Comparison of ENCODE assay signal across 8 cellular contexts in genomic region chr3:111071257-111072015, GRCh38. TPM values are rescaled to one million over a fixed set of nuclear protein-coding genes. Genes with fewer than 3 reads are reported as not detected.
A peak's percentile ranks its signal among the peaks of the same experiment; 100 is the strongest.
DNase-seq lines count a peak whose midpoint lies in the region; ATAC-seq and TF ChIP-seq lines count a peak whose summit lies in the region.

TSS of gene NECTIN3 (plus strand) at chr3:111071816. CDS start at chr3:111072018, 202 bp downstream.

- H3K36me3 ChIP-seq in OCI-LY7 (ENCODE audit: insufficient read depth, low read length) (no peaks in the 10 kb centered on the region), esophagus squamous epithelium (no peaks in the 10 kb centered on the region), mucosa of stomach (ENCODE audit: control insufficient read depth, insufficient read depth, low read length) (no peaks in the 10 kb centered on the region)

- 0% methylated on average over 9 to 12 of the region's 77 CpGs for WGBS in esophagus squamous epithelium, 2 donors

- H3K4me3 Mint-ChIP-seq in activated T-helper 17 cell treated with anti-CD3 and anti-CD28 coated beads, Interleukin-2, amount 50 U/mL, for 72 hours = peak within 1 kb of the TSS; percentile 97

- peaks cover 5% of the 10 kb centered on the region for H3K36me3 Mint-ChIP-seq in activated T-helper 17 cell treated with anti-CD3 and anti-CD28 coated beads, Interleukin-2, amount 50 U/mL, for 72 hours (ENCODE audit: low read depth)

- peak within 1 kb of the TSS; percentile 50 for H3K4me2 ChIP-seq in OCI-LY7 (ENCODE audit: low read length)

- ATAC-seq in GM19025 (IDR thresholded peaks at IDR 0.05; ENCODE audit: low read depth, unreplicated experiment) (peak; percentile 83), HG03354 (IDR thresholded peaks at IDR 0.05; ENCODE audit: poor library complexity, severe bottlenecking, unreplicated experiment) (peak; percentile 84)
- ATAC-seq in activated T-helper 17 cell treated with anti-CD3 and anti-CD28 coated beads, Interleukin-2, amount 50 U/mL, for 72 hours (replicated peaks) = peak; percentile 91

- DNase-seq in AG04450 (ENCODE audit: low read depth, low spot score) (peak; percentile 97), OCI-LY7 (ENCODE audit: low spot score) (peak; percentile 38), esophagus squamous epithelium (lab: John Stamatoyannopoulos, UW) (peak; percentile 37)
- DNase-seq in stimulated activated CD8-positive, alpha-beta memory T cell treated with anti-CD3 and anti-CD28 coated beads, Interleukin-4, amount 100 ng/mL, for 1 hour (ENCODE audit: low read depth in 2 of 2, low spot score in 1 of 2) = peak; percentile 66 to 71

- no peaks in the 10 kb centered on the region for H3K9me2 ChIP-seq in OCI-LY7 (ENCODE audit: insufficient read depth, low read length)

- no peaks in the 10 kb centered on the region for H3K9me3 Mint-ChIP-seq in activated T-helper 17 cell treated with anti-CD3 and anti-CD28 coated beads, Interleukin-2, amount 50 U/mL, for 72 hours

- CTCF ChIA-PET in AG04450 (lab: Charles Lee) (interaction anchor here (3.6 kb wide), 1 partner anchor 9 kb away, joined by 13 read pairs; no protein-coding TSS in a partner anchor), OCI-LY7 (lab: Charles Lee; ENCODE audit: unreplicated experiment) (no interaction called here)

- no peaks in the 10 kb centered on the region for H3K27me3 ChIP-seq in AG04450 (ENCODE audit: control insufficient read depth, insufficient read depth, low read length)
- peaks cover 0 to 27% (median 0%) of the 10 kb centered on the region in 4 donors for H3K27me3 ChIP-seq in esophagus squamous epithelium
- no peaks in the 10 kb centered on the region for H3K27me3 ChIP-seq in mucosa of stomach (ENCODE audit: control insufficient read depth, insufficient read depth, low read length)

- H2AFZ ChIP-seq in OCI-LY7 (ENCODE audit: low read length) = 0 out of 2 replicates have a peak within 1 kb of the TSS, but pooled peaks have one; percentile 25

- H3K27ac ChIP-seq in AG04450 (ENCODE audit: low read depth, low read length) (peak within 1 kb of the TSS; percentile 94), OCI-LY7 (ENCODE audit: low read depth, low read length, poor library complexity, severe bottlenecking) (no peak within 1 kb of the TSS), esophagus squamous epithelium (peak within 1 kb of the TSS; percentile 71 to 96 (median 88))

- no peaks in the 10 kb centered on the region for H3K9me3 ChIP-seq in AG04450 (ENCODE audit: control insufficient read depth, insufficient read depth, low read length)
- H3K9me3 ChIP-seq in OCI-LY7 (ENCODE audit: low read length) = no peaks in the 10 kb centered on the region
- no peaks in the 10 kb centered on the region for H3K9me3 ChIP-seq in esophagus squamous epithelium
- H3K9me3 ChIP-seq in mucosa of stomach (ENCODE audit: control insufficient read depth, low read length) = no peaks in the 10 kb centered on the region

- BruUV-seq in OCI-LY7 (replicated peaks; lab: Mats Ljungman, UMichigan) = no TSS peak

- peak within 1 kb of the TSS; percentile 87 for H3K27ac Mint-ChIP-seq in activated T-helper 17 cell treated with anti-CD3 and anti-CD28 coated beads, Interleukin-2, amount 50 U/mL, for 72 hours

- intact Hi-C loops in OCI-LY7 (cut with micrococcal nuclease; ENCODE audit: unreplicated experiment) = no loop called here
- intact Hi-C loops in esophagus squamous epithelium (cut with DNase I) = no loop called here

- no peaks in the 10 kb centered on the region for H3K79me2 ChIP-seq in OCI-LY7 (ENCODE audit: insufficient read depth, low read depth, low read length)

- no peaks in the 10 kb centered on the region for H4K20me1 ChIP-seq in OCI-LY7 (ENCODE audit: insufficient read depth, low read length)

- TF ChIP-seq POLR2A in esophagus squamous epithelium (IDR thresholded peaks at IDR 0.05) = peak in 2 of 4 donors; percentile 38 to 50

- POLR2A ChIA-PET in AG04450 (lab: Yijun Ruan, JAX) (interaction anchor here (0.5 to 2.5 kb wide), 3 partner anchors 9 to 257 kb away, joined by 3 to 11 read pairs (median 10); no protein-coding TSS in a partner anchor), OCI-LY7 (lab: Charles Lee) (no interaction called here)

- H3K4me1 Mint-ChIP-seq in activated T-helper 17 cell treated with anti-CD3 and anti-CD28 coated beads, Interleukin-2, amount 50 U/mL, for 72 hours = peaks cover 22% of the 10 kb centered on the region

- H3K9ac ChIP-seq in mucosa of stomach (ENCODE audit: low read length) = peak within 1 kb of the TSS; percentile 89

- H3K27me3 Mint-ChIP-seq in activated T-helper 17 cell treated with anti-CD3 and anti-CD28 coated beads, Interleukin-2, amount 50 U/mL, for 72 hours = no peaks in the 10 kb centered on the region

- H3K4me3 ChIP-seq in AG04450 (ENCODE audit: low read depth, low read length) = peak within 1 kb of the TSS; percentile 93
- peak within 1 kb of the TSS; percentile 55 for H3K4me3 ChIP-seq in OCI-LY7 (ENCODE audit: low read depth, low read length, poor library complexity, severe bottlenecking)
- peak within 1 kb of the TSS; percentile 49 to 96 (median 74) for H3K4me3 ChIP-seq in esophagus squamous epithelium
- peak within 1 kb of the TSS; percentile 97 for H3K4me3 ChIP-seq in mucosa of stomach (ENCODE audit: low read length)

- no peak for TF ChIP-seq CTCF in AG04450 (IDR thresholded peaks at IDR 0.05; ENCODE audit: low read depth, low read length)
- TF ChIP-seq CTCF in OCI-LY7 (conservative IDR thresholded peaks at IDR 0.05; ENCODE audit: low read length) = no peak
- no peak for TF ChIP-seq CTCF in esophagus squamous epithelium (IDR thresholded peaks at IDR 0.05)

- no peaks in the 10 kb centered on the region for H3K4me1 ChIP-seq in OCI-LY7 (ENCODE audit: insufficient read depth, low read length, poor library complexity, severe bottlenecking)
- H3K4me1 ChIP-seq in esophagus squamous epithelium = peaks cover 7 to 44% (median 12%) of the 10 kb centered on the region in 3 donors
- H3K4me1 ChIP-seq in mucosa of stomach (ENCODE audit: control insufficient read depth, insufficient read depth, low read length) = peaks cover 5% of the 10 kb centered on the region

RNA-seq across cellular contexts. Expression of gene NECTIN3, which starts in this region (rescaled TPM):
- 71.9 and 98.3 TPM in 2 replicates for polyA plus RNA-seq in AG04450 (2011; rRNA removed)
- 74.8 and 123 TPM in 2 replicates for polyA minus RNA-seq in AG04450 (2011; rRNA and poly(A)+ RNA removed)
- 0.22 TPM in 1 of 2 replicates, not detected in the other for total RNA-seq in OCI-LY7 (2014; rRNA removed; shearing (Covaris generic))
- total RNA-seq in OCI-LY7 (2022) = not detected in 2 replicates
- 1 to 10 TPM; 9.3 to 9.6 TPM for total RNA-seq in activated T-helper 17 cell treated with anti-CD3 and anti-CD28 coated beads, Interleukin-2, amount 50 U/mL, for 72 hours
- 1 to 10 TPM; 1.4 to 9.9 (median 2.0) TPM for total RNA-seq in esophagus squamous epithelium

Comparison
In these comparisons a context has a peak if more than half of its experiments do, and no peak if none do; other contexts are left out.
1. Peak in DNase-seq, H3K4me3 ChIP-seq and H3K4me2 ChIP-seq in OCI-LY7; RNA of the gene not detected or under 1 TPM.
2. DNase-seq: peak in every context shown above with its lines; median percentile 97 in AG04450; 68 in stimulated activated CD8-positive, alpha-beta memory T cell treated with anti-CD3 and anti-CD28 coated beads, Interleukin-4, amount 100 ng/mL, for 1 hour; 38 in OCI-LY7; 37 in esophagus squamous epithelium.